In the genomic region with DNA sequence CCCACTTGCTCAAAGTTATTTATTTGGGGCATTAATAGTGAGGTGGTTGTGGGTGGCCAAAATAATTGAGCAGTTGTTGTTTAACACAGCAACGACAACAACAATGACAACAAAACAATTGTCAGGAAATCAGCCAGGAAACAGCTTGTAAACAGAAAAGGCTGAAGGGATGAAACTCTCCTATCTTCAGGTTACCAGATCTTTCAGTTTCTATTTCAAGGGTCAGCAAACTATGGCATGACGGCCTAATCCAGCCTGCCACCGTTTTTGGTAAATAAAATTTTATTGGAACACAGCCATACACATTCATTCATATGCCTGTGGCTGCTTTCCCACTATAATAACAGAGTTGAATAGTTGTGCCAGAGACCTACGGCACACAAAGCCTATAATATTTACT, we compare ENCODE assay signal across 1 cellular context.
TF ChIP-seq lines count a peak whose summit lies in the region.

No MANE protein-coding gene starts in this region.

TF ChIP-seq in WTC11, 78 proteins besides CTCF, POLR2A, EP300 and RAD21 (continued from another document):
- TF ChIP-seq, protein P1, sequence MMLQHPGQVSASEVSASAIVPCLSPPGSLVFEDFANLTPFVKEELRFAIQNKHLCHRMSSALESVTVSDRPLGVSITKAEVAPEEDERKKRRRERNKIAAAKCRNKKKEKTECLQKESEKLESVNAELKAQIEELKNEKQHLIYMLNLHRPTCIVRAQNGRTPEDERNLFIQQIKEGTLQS (CRISPR knock-in tag; conservative IDR thresholded peaks at IDR 0.05): no peak
- TF ChIP-seq ESRRA (CRISPR knock-in tag; IDR thresholded peaks at IDR 0.05; ENCODE audit: borderline replicate concordance): no peak
- no peak for TF ChIP-seq ZNF121 (CRISPR knock-in tag; IDR thresholded peaks at IDR 0.05)
- no peak for TF ChIP-seq RORB (CRISPR knock-in tag; IDR thresholded peaks at IDR 0.05)
- TF ChIP-seq, protein P2, sequence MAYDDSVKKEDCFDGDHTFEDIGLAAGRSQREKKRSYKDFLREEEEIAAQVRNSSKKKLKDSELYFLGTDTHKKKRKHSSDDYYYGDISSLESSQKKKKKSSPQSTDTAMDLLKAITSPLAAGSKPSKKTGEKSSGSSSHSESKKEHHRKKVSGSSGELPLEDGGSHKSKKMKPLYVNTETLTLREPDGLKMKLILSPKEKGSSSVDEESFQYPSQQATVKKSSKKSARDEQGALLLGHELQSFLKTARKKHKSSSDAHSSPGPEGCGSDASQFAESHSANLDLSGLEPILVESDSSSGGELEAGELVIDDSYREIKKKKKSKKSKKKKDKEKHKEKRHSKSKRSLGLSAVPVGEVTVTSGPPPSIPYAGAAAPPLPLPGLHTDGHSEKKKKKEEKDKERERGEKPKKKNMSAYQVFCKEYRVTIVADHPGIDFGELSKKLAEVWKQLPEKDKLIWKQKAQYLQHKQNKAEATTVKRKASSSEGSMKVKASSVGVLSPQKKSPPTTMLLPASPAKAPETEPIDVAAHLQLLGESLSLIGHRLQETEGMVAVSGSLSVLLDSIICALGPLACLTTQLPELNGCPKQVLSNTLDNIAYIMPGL (CRISPR knock-in tag; IDR thresholded peaks at IDR 0.05): no peak
